32 cellular contexts compared by ENCODE assay signal in genomic region chr15:76737573-76737972, GRCh38.
"Had no signal": no experiment of that assay in that cellular context is flagged by ENCODE, and none has a peak within 500 bp of the region (broad histone marks: within the 10 kb centered on the region; RNA-seq: fewer than 3 reads in every experiment).

No MANE protein-coding gene starts in this region.

- H3K4me1 ChIP-seq: body of pancreas, breast epithelium had no signal

- H3K9me3 ChIP-seq: adrenal gland, body of pancreas, breast epithelium had no signal

- H3K27me3 ChIP-seq: adrenal gland, body of pancreas, brain microvascular endothelial cell, breast epithelium had no signal

- ATAC-seq: activated CD8-positive, alpha-beta T cell treated with anti-CD3 and anti-CD28 coated beads for 36 hours; activated naive CD4-positive, alpha-beta T cell treated with anti-CD3 and anti-CD28 coated beads, Interleukin-2, amount 50 U/mL, for 72 hours; activated T-cell treated with anti-CD3 and anti-CD28 coated beads, Interleukin-2, amount 50 U/mL, for 4 hours; activated T-cell treated with anti-CD3 and anti-CD28 coated beads, Interleukin-2, amount 50 U/mL, for 72 hours; activated T-helper 17 cell treated with anti-CD3 and anti-CD28 coated beads, Interleukin-2, amount 50 U/mL, for 72 hours; body of pancreas; T-cell had no signal

- H3K27ac ChIP-seq: adrenal gland, body of pancreas, brain microvascular endothelial cell, breast epithelium, VCaP had no signal

- FAIRE-seq: astrocyte, TTC549 had no signal

- DNase-seq: activated B cell treated with CpG ODN at 0.5 μM for 24 hours; activated CD4-positive, alpha-beta memory T cell treated with anti-CD3 and anti-CD28 coated beads for 36 hours; activated CD4-positive, alpha-beta T cell treated with anti-CD3 and anti-CD28 coated beads for 4 hours; activated CD4-positive, alpha-beta T cell treated with anti-CD3 and anti-CD28 coated beads, Interleukin-2, amount 10 ng/mL, durations not matched to agents 24 days and 14 days; activated CD4-positive, alpha-beta T cell treated with anti-CD3 and anti-CD28 coated beads, Interleukin-2, amount 50 U/mL, for 1 hour; activated CD4-positive, alpha-beta T cell treated with anti-CD3 and anti-CD28 coated beads, Interleukin-2, amount 50 U/mL, for 4 hours; activated CD4-positive, CD25-positive, alpha-beta regulatory T cell treated with anti-CD3 and anti-CD28 coated beads, Interleukin-2, amount 50 U/mL, for 72 hours; activated CD8-positive, alpha-beta memory T cell treated with anti-CD3 and anti-CD28 coated beads, Interleukin-2, amount 50 U/mL, for 4 hours; activated CD8-positive, alpha-beta T cell treated with anti-CD3 and anti-CD28 coated beads for 36 hours; activated effector memory CD4-positive, alpha-beta T cell treated with anti-CD3 and anti-CD28 coated beads, Interleukin-2, amount 50 U/mL, for 16 hours; activated gamma-delta T cell treated with Interleukin-2 at 50 U/mL for 16 hours; activated naive CD4-positive, alpha-beta T cell; activated naive CD4-positive, alpha-beta T cell treated with anti-CD3 and anti-CD28 coated beads for 36 hours; activated naive CD4-positive, alpha-beta T cell treated with anti-CD3 and anti-CD28 coated beads, Interleukin-2, amount 50 U/mL, for 16 hours; activated T-cell treated with anti-CD3 and anti-CD28 coated beads for 4 hours; activated T-cell treated with anti-CD3 and anti-CD28 coated beads, Interleukin-2, amount 50 U/mL, for 1 hour; activated T-cell treated with anti-CD3 and anti-CD28 coated beads, Interleukin-2, amount 50 U/mL, for 4 hours; activated T-cell treated with anti-CD3 and anti-CD28 coated beads, Interleukin-2, amount 50 U/mL, for 72 hours; adrenal gland; amniotic stem cell; aorta; body of pancreas; brain microvascular endothelial cell; central memory CD4-positive, alpha-beta T cell; T-cell; T-helper 9 cell had no signal

- H3K36me3 ChIP-seq: adrenal gland, brain microvascular endothelial cell, breast epithelium had no signal

- H3K4me3 ChIP-seq: adrenal gland, body of pancreas, breast epithelium had no signal
